Comparison of ENCODE assay signal across 8 cellular contexts in the genomic region with DNA sequence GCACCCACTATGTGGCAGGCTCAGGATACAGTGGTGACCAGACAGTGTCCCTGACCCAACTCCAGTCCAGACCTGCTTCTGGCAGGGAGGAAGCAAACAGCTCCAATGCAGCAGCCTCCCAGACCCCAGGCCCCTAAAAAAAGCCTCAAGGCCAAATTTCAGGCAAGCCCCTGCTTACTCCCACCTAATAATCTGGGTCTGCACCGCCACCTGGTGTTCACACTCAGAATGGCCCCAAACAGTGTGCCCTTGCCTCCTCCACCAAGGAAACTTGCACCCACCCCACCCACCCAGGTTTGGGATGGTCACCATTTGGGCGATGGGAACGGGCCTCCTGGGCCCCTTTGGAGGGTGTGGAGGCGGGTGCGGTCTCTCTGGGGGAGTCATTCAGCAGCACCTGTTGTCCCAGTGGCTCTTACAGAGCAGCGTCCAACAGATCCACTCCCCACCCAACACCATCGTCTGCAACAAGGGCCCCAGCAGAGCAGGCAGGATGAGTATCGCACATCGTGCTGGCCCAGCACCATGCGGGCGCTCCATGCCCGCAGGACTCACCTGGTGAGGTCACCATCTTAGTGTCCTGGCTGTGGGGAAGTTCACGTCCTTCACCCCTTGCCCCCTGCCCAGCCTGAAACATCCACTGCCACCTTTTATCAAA. TPM values are rescaled to one million over a fixed set of nuclear protein-coding genes. Genes with fewer than 3 reads are reported as not detected.
DNase-seq lines count a peak whose midpoint lies in the region; ATAC-seq and TF ChIP-seq lines count a peak whose summit lies in the region.

No MANE protein-coding gene starts in this region.

- DNase-seq in NCI-H748 (lab: John Stamatoyannopoulos, UW; ENCODE audit: unreplicated experiment) (peak; percentile 42), NCI-H748 treated with DMSO at 0.1 percent for 48 hours (lab: John Stamatoyannopoulos, UW) (no peak), NCI-H345 treated with DMSO at 0.1 percent for 48 hours (lab: John Stamatoyannopoulos, UW; ENCODE audit: unreplicated experiment) (peak; percentile 7), neural crest cell (ENCODE audit: low read depth, low spot score) (peak; percentile 83), upper lobe of left lung (peak; percentile 40 to 71)
- DNase-seq in activated CD8-positive, alpha-beta memory T cell treated with anti-CD3 and anti-CD28 coated beads, Interleukin-2, amount 50 U/mL, for 48 hours, result peak; percentile 86

- peak; percentile 85 for TF ChIP-seq CTCF in neural crest cell (conservative IDR thresholded peaks at IDR 0.05)
- peak; percentile 50 to 84 (median 69) for TF ChIP-seq CTCF in upper lobe of left lung (IDR thresholded peaks at IDR 0.05)

- no peak overlapping the region for H3K4me3 Mint-ChIP-seq in neural crest cell

- no peak overlapping the region for H3K27ac ChIP-seq in upper lobe of left lung

- no peaks in the 10 kb centered on the region for H3K27me3 Mint-ChIP-seq in neural crest cell (ENCODE audit: low read depth)

- H3K4me3 ChIP-seq in upper lobe of left lung, result no peak overlapping the region

- H3K36me3 ChIP-seq in upper lobe of left lung, result no peaks in the 10 kb centered on the region

- peaks cover under 1% of the 10 kb centered on the region for H3K4me1 Mint-ChIP-seq in neural crest cell

- ATAC-seq in esophagus mucosa (peak; percentile 15), upper lobe of left lung (ENCODE audit: low FRiP score in 2 of 2) (peak; percentile 7 to 67), GM21390 (IDR thresholded peaks at IDR 0.05; ENCODE audit: unreplicated experiment) (no peak)

- 53 to 55% methylated on average over 6 to 13 of the region's 13 CpGs for WGBS in upper lobe of left lung, 2 donors

- no peak for TF ChIP-seq EP300 in upper lobe of left lung (IDR thresholded peaks at IDR 0.05)

- no peaks in the 10 kb centered on the region for H3K27me3 ChIP-seq in upper lobe of left lung

- H3K9me3 Mint-ChIP-seq in neural crest cell, result no peaks in the 10 kb centered on the region

- H3K27ac Mint-ChIP-seq in neural crest cell (ENCODE audit: unreplicated experiment), result no peak overlapping the region

- H3K9me3 ChIP-seq in upper lobe of left lung, result no peaks in the 10 kb centered on the region

- H3K4me1 ChIP-seq in upper lobe of left lung, result no peaks in the 10 kb centered on the region

- no peak for TF ChIP-seq POLR2A in upper lobe of left lung (IDR thresholded peaks at IDR 0.05)

- no peaks in the 10 kb centered on the region for H3K36me3 Mint-ChIP-seq in neural crest cell (ENCODE audit: low read depth)

RNA-seq across cellular contexts. Expression of gene C3orf18, which starts 17.3 kb away (rescaled TPM):
- total RNA-seq in esophagus mucosa, result 0.68 TPM
- total RNA-seq in neural crest cell, result 12.7 and 13.1 TPM in 2 replicates
- total RNA-seq in upper lobe of left lung, result 1 to 10 TPM; 4.7 to 7.5 (median 5.7) TPM

RNA-seq across cellular contexts. Expression of gene HEMK1, which starts 19.1 kb away (rescaled TPM):
- total RNA-seq in esophagus mucosa (11.0 TPM), neural crest cell (22.8 and 22.9 TPM in 2 replicates), upper lobe of left lung (10 to 100 TPM in 3 of 6 donors, 1 to 10 TPM in 3; 5.0 to 25.3 (median 9.6) TPM)

RNA-seq across cellular contexts. Expression of gene CACNA2D2, which starts 46.8 kb away (rescaled TPM):
- total RNA-seq in esophagus mucosa (0.08 TPM), neural crest cell (8.7 and 9.3 TPM in 2 replicates), upper lobe of left lung (100 to 1,000 TPM in 4 of 6 donors, 10 to 100 TPM in 2; 71.5 to 213 (median 113) TPM)
